Comparison of ENCODE assay signal across 25 cellular contexts in the genomic region with DNA sequence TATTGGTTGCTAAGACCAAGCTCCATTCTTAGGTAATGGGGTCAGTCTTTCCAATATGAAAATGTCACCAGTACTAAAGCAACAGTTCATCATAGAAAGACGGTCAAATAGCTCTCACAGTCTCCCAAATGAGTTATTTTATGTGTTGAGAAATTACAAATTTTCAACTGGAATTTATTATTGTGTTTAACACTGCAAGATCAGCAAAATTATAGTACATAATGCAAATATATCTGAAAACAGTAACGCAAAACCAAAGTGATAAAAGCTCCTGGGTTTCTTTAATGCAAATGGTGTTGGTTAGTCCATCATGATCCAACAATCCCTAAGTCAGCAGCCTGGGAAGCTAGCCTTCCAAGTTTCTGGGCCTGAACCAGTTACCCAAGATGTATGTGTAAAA.
DNase-seq lines count a peak whose midpoint lies in the region; ATAC-seq, FAIRE-seq and TF ChIP-seq lines count a peak whose summit lies in the region.
"Had no signal": no experiment of that assay in that cellular context is flagged by ENCODE, and none has a peak within 500 bp of the region (broad histone marks: within the 10 kb centered on the region; RNA-seq: fewer than 3 reads in every experiment).

No MANE protein-coding gene starts in this region.

- CTCF ChIA-PET in HepG2 (lab: Yijun Ruan, JAX; ENCODE audit: low intra/inter-chr PET ratio, low total read pairs), result no interaction called here

- TF ChIP-seq CTCF in HepG2 (CRISPR knock-in tag; IDR thresholded peaks at IDR 0.05), result no peak
- no peak for TF ChIP-seq CTCF in right lobe of liver (IDR thresholded peaks at IDR 0.05)
- no peak for TF ChIP-seq CTCF in astrocyte (IDR thresholded peaks at IDR 0.05; ENCODE audit: insufficient read depth, low read depth, low read length)

- H3K27me3 ChIP-seq in HepG2 (ENCODE audit: control insufficient read depth in 1 of 2, insufficient read depth in 2 of 2, low read length in 2 of 2) (no peaks in the 10 kb centered on the region), right lobe of liver (no peaks in the 10 kb centered on the region), astrocyte (ENCODE audit: insufficient read depth, low read length) (no peaks in the 10 kb centered on the region)
- H3K27me3 ChIP-seq: BE2C had no signal

- H3K27ac ChIP-seq in HepG2 (ENCODE audit: extremely low read length, insufficient read depth, low read length), result no peak overlapping the region
- H3K27ac ChIP-seq in right lobe of liver, result no peak overlapping the region
- H3K27ac ChIP-seq in astrocyte (ENCODE audit: low read depth, low read length), result no peak overlapping the region
- H3K27ac ChIP-seq: 22Rv1, BLaER1 had no signal

- 36% methylated on average over 2 of the region's 2 CpGs for WGBS in HepG2 (ENCODE audit: low lambda C conversion rate)
- WGBS in right lobe of liver (ENCODE audit: insufficient coverage, low coverage, low lambda C conversion rate, missing lambda C conversion rate), result 55% methylated on average over 2 of the region's 2 CpGs

- H3K4me1 ChIP-seq in HepG2 (ENCODE audit: insufficient read depth, low read length) (no peaks in the 10 kb centered on the region), right lobe of liver (no peaks in the 10 kb centered on the region), astrocyte (ENCODE audit: insufficient read depth, low read length) (no peaks in the 10 kb centered on the region)
- H3K4me1 ChIP-seq: BE2C, BLaER1 had no signal

- H4K20me1 ChIP-seq in HepG2 (ENCODE audit: insufficient read depth, low read length) (no peaks in the 10 kb centered on the region), astrocyte (ENCODE audit: insufficient read depth, low read length) (no peaks in the 10 kb centered on the region)

- no peak overlapping the region for H3K4me3 ChIP-seq in HepG2 (replicated peaks in 1 of 3; ENCODE audit: insufficient read depth in 1 of 3, low read depth in 2 of 3, low read length in 3 of 3)
- H3K4me3 ChIP-seq in right lobe of liver, result no peak overlapping the region
- no peak overlapping the region for H3K4me3 ChIP-seq in astrocyte (ENCODE audit: insufficient read depth, low read depth, low read length)
- H3K4me3 ChIP-seq: BLaER1, GM12878 had no signal

- H2AFZ ChIP-seq in HepG2 (ENCODE audit: low read length), result no peak overlapping the region
- no peak overlapping the region for H2AFZ ChIP-seq in astrocyte (ENCODE audit: low read depth, low read length)

- H3K9ac ChIP-seq in HepG2 (ENCODE audit: insufficient read depth, low read depth, low read length), result no peak overlapping the region
- H3K9ac ChIP-seq in astrocyte (ENCODE audit: low read length), result no peak overlapping the region
- H3K9ac ChIP-seq: BLaER1 had no signal

- no peaks in the 10 kb centered on the region for H3K9me3 ChIP-seq in HepG2 (ENCODE audit: low read length)
- no peaks in the 10 kb centered on the region for H3K9me3 ChIP-seq in right lobe of liver
- no peaks in the 10 kb centered on the region for H3K9me3 ChIP-seq in astrocyte (ENCODE audit: insufficient read depth, low read depth, low read length)
- H3K9me3 ChIP-seq: BE2C, BLaER1 had no signal

- TF ChIP-seq EP300 in HepG2 (IDR thresholded peaks at IDR 0.05; ENCODE audit: low read depth in 2 of 2, low read length in 2 of 2), result no peak
- TF ChIP-seq EP300 in HepG2 (CRISPR knock-in tag; IDR thresholded peaks at IDR 0.05; ENCODE audit: borderline replicate concordance), result no peak

- H3K4me1 Mint-ChIP-seq in astrocyte (ENCODE audit: low read depth, unreplicated experiment), result no peaks in the 10 kb centered on the region
- H3K4me1 Mint-ChIP-seq: CD8-positive, alpha-beta memory T cell had no signal

- H3K27me3 Mint-ChIP-seq in astrocyte (ENCODE audit: low read depth, unreplicated experiment), result no peaks in the 10 kb centered on the region
- H3K27me3 Mint-ChIP-seq: CD4-positive, CD25-positive, alpha-beta regulatory T cell had no signal

- H3K4me2 ChIP-seq in HepG2 (ENCODE audit: low read depth, low read length) (no peak overlapping the region), astrocyte (ENCODE audit: low read length) (no peak overlapping the region)
- H3K4me2 ChIP-seq: BLaER1 had no signal

- no peak for TF ChIP-seq RAD21 in HepG2 (CRISPR knock-in tag; IDR thresholded peaks at IDR 0.05)

- H3K79me2 ChIP-seq in HepG2 (ENCODE audit: insufficient read depth, low read length), result no peaks in the 10 kb centered on the region
- H3K79me2 ChIP-seq in astrocyte (ENCODE audit: insufficient read depth, low read length), result no peaks in the 10 kb centered on the region

- no peaks in the 10 kb centered on the region for H3K36me3 Mint-ChIP-seq in astrocyte (ENCODE audit: low read depth, unreplicated experiment)
- H3K36me3 Mint-ChIP-seq: CD14-positive monocyte; CD4-positive, alpha-beta memory T cell; CD4-positive, CD25-positive, alpha-beta regulatory T cell; CD8-positive, alpha-beta memory T cell had no signal

- TF ChIP-seq POLR2A in HepG2 (IDR thresholded peaks at IDR 0.05; ENCODE audit: insufficient read depth in 1 of 2, low read depth in 2 of 2, low read length in 2 of 2) (no peak), right lobe of liver (IDR thresholded peaks at IDR 0.05) (no peak)

- in situ Hi-C loops in HepG2 (cut with HindIII; ENCODE audit: extremely low pct_ligation_motif_present, low pct_unique_long_range_greater_than_20kb), result loop anchor here (25.0 kb wide), 1 partner anchor 254 kb away; no protein-coding TSS in a partner anchor

- DNase-seq in HepG2 (ENCODE audit: low spot score) (no peak), right lobe of liver (no peak), astrocyte (ENCODE audit: low read depth) (no peak)
- no peak for DNase-seq in stimulated activated CD4-positive, alpha-beta T cell treated with anti-CD3 and anti-CD28 coated beads, Interleukin-1b, Interleukin-23, amount 100 ng/mL, for 48 hours
- DNase-seq: ACHN; BE2C; C1 segment of cervical spinal cord; CD4-positive, alpha-beta memory T cell; CD4-positive, CD25-positive, alpha-beta regulatory T cell; CD8-positive, alpha-beta memory T cell; COR-L47; DMS 273 treated with DMSO at 0.1 percent for 48 hours; DMS153; DMS53; DMS79; DND-41; EL; GDM1 had no signal

- FAIRE-seq in HepG2 (lab: Jason Lieb, UNC) (no peak), astrocyte (lab: Jason Lieb, UNC) (peak; percentile 98)
- FAIRE-seq: GM12878, GM12892, GM19239 had no signal

- no peaks in the 10 kb centered on the region for H3K9me3 Mint-ChIP-seq in astrocyte (ENCODE audit: unreplicated experiment)
- H3K9me3 Mint-ChIP-seq: CD4-positive, CD25-positive, alpha-beta regulatory T cell; CD8-positive, alpha-beta memory T cell had no signal

- no TSS peak for BruUV-seq in HepG2 (replicated peaks; lab: Mats Ljungman, UMichigan)

- no peaks in the 10 kb centered on the region for H3K36me3 ChIP-seq in HepG2 (replicated peaks in 1 of 2; ENCODE audit: control insufficient read depth in 1 of 2, insufficient read depth in 2 of 2, low read length in 2 of 2)
- H3K36me3 ChIP-seq in right lobe of liver, result no peaks in the 10 kb centered on the region
- no peaks in the 10 kb centered on the region for H3K36me3 ChIP-seq in astrocyte (ENCODE audit: insufficient read depth, low read length)
- H3K36me3 ChIP-seq: BE2C, BLaER1 had no signal

- H3K27ac Mint-ChIP-seq in astrocyte (ENCODE audit: unreplicated experiment), result no peak overlapping the region
- H3K27ac Mint-ChIP-seq: CD14-positive monocyte; CD4-positive, alpha-beta memory T cell; CD4-positive, CD25-positive, alpha-beta regulatory T cell; CD8-positive, alpha-beta memory T cell had no signal

- intact Hi-C loops in HepG2 (cut with micrococcal nuclease; ENCODE audit: unreplicated experiment) (loop anchor here (10.0 kb wide), 1 partner anchor 227 kb away; a partner anchor contains a TSS), right lobe of liver (cut with DNase I) (loop anchor here (5.0 to 10.0 kb wide), 2 partner anchors 137 to 139 kb away; no protein-coding TSS in a partner anchor)

- POLR2A ChIA-PET in HepG2 (lab: Yijun Ruan, JAX), result no interaction called here

- H3K4me3 Mint-ChIP-seq in astrocyte (ENCODE audit: unreplicated experiment), result no peak overlapping the region
- H3K4me3 Mint-ChIP-seq: CD14-positive monocyte; CD4-positive, alpha-beta memory T cell; CD4-positive, CD25-positive, alpha-beta regulatory T cell; CD8-positive, alpha-beta memory T cell had no signal

- ATAC-seq in HepG2, result no peak
- ATAC-seq in right lobe of liver, result no peak
- no peak for ATAC-seq in GM18498 (IDR thresholded peaks at IDR 0.05; ENCODE audit: unreplicated experiment)
- ATAC-seq: GM12878 had no signal

TF ChIP-seq in HepG2, 621 proteins besides CTCF, POLR2A, EP300 and RAD21:
- TF ChIP-seq NFKBIZ (CRISPR knock-in tag; IDR thresholded peaks at IDR 0.05), result no peak
- TF ChIP-seq MBD4 (IDR thresholded peaks at IDR 0.05; ENCODE audit: borderline replicate concordance, low read length), result no peak
- no peak for TF ChIP-seq KLF16 (CRISPR knock-in tag; IDR thresholded peaks at IDR 0.05)
- TF ChIP-seq MAFF (IDR thresholded peaks at IDR 0.05; ENCODE audit: low read depth, low read length), result peak; percentile 52; the same call in 1 of the 2 replicates
- peak in 1 of 2 experiments; percentile 60; a peak in 2 of 4 replicates for TF ChIP-seq MAFK (conservative IDR thresholded peaks at IDR 0.05 in 1 of 2, IDR thresholded peaks at IDR 0.05 in 1 of 2; ENCODE audit: low read length in 2 of 2)
- no peak for TF ChIP-seq CCAR2 (optimal IDR thresholded peaks at IDR 0.05; ENCODE audit: low read depth, low read length)
